Comparison of ENCODE assay signal across 11 cellular contexts in genomic region chr6:131910219-131910589, GRCh38. TPM values are rescaled to one million over a fixed set of nuclear protein-coding genes. Genes with fewer than 3 reads are reported as not detected.
DNase-seq lines count a peak whose midpoint lies in the region; ATAC-seq and TF ChIP-seq lines count a peak whose summit lies in the region.
"Had no signal": no experiment of that assay in that cellular context is flagged by ENCODE, and none has a peak within 500 bp of the region (broad histone marks: within the 10 kb centered on the region; RNA-seq: fewer than 3 reads in every experiment).

No MANE protein-coding gene starts in this region.

- TF ChIP-seq CTCF in GM23338 (conservative IDR thresholded peaks at IDR 0.05; ENCODE audit: low read depth in 2 of 2) (no peak), OCI-LY7 (conservative IDR thresholded peaks at IDR 0.05; ENCODE audit: low read length) (peak; percentile 30; the same call in 1 of the 2 replicates), osteoblast (IDR thresholded peaks at IDR 0.05; ENCODE audit: extremely low read depth, low read depth, low read length) (peak; percentile 9)

- H3K4me3 Mint-ChIP-seq in GM23338: no peak overlapping the region
- H3K4me3 Mint-ChIP-seq: activated CD4-positive, alpha-beta memory T cell treated with anti-CD3 and anti-CD28 coated beads for 36 hours; stimulated activated memory B cell treated with anti-CD40 and anti-IgM and Interleukin-4, amounts not matched to agents 10 μg/mL and 1 μg/mL and 100 μg/mL, for 72 hours had no signal

- no TSS peak for BruUV-seq in OCI-LY7 (replicated peaks; lab: Mats Ljungman, UMichigan)

- H3K36me3 Mint-ChIP-seq in GM23338 (ENCODE audit: low read depth): peaks cover 79% of the 10 kb centered on the region
- H3K36me3 Mint-ChIP-seq: activated CD4-positive, alpha-beta memory T cell treated with anti-CD3 and anti-CD28 coated beads for 36 hours; stimulated activated memory B cell treated with anti-CD40 and anti-IgM and Interleukin-4, amounts not matched to agents 10 μg/mL and 1 μg/mL and 100 μg/mL, for 72 hours had no signal

- H3K9me2 ChIP-seq in GM23338 (ENCODE audit: insufficient read depth) (no peaks in the 10 kb centered on the region), OCI-LY7 (ENCODE audit: insufficient read depth, low read length) (no peaks in the 10 kb centered on the region)

- POLR2A ChIA-PET in OCI-LY7 (lab: Charles Lee): interaction anchor here (0.6 to 1.4 kb wide), 4 partner anchors 13 to 553 kb away, joined by 3 to 4 read pairs (median 4); no protein-coding TSS in a partner anchor

- no peak overlapping the region for H2AFZ ChIP-seq in GM23338
- H2AFZ ChIP-seq in OCI-LY7 (ENCODE audit: low read length): no peak overlapping the region
- H2AFZ ChIP-seq in osteoblast (ENCODE audit: low read length): no peak overlapping the region

- H3K27ac ChIP-seq in GM23338 (ENCODE audit: low read depth): no peak overlapping the region
- H3K27ac ChIP-seq in OCI-LY7 (ENCODE audit: low read depth, low read length, poor library complexity, severe bottlenecking): no peak overlapping the region
- no peak overlapping the region for H3K27ac ChIP-seq in osteoblast (ENCODE audit: low read depth, low read length)
- H3K27ac ChIP-seq: left ventricle myocardium inferior, right atrium auricular region had no signal

- H3K4me1 Mint-ChIP-seq in GM23338: peaks cover 33% of the 10 kb centered on the region

- H3K4me1 ChIP-seq in GM23338 (ENCODE audit: insufficient read depth) (peaks cover 37% of the 10 kb centered on the region), OCI-LY7 (ENCODE audit: insufficient read depth, low read length, poor library complexity, severe bottlenecking) (peaks cover 6% of the 10 kb centered on the region), osteoblast (ENCODE audit: insufficient read depth, low read length) (peaks cover 11% of the 10 kb centered on the region)
- H3K4me1 ChIP-seq: left ventricle myocardium inferior had no signal

- CTCF ChIA-PET in OCI-LY7 (lab: Charles Lee; ENCODE audit: unreplicated experiment): interaction anchor here (0.7 kb wide), 1 partner anchor 215 kb away, joined by 4 read pairs; no protein-coding TSS in a partner anchor

- peaks cover 38% of the 10 kb centered on the region for H3F3A ChIP-seq in GM23338 (replicated peaks; ENCODE audit: low read depth)

- H4K20me1 ChIP-seq in GM23338 (replicated peaks; ENCODE audit: insufficient read depth) (peaks cover 15% of the 10 kb centered on the region), OCI-LY7 (ENCODE audit: insufficient read depth, low read length) (no peaks in the 10 kb centered on the region), osteoblast (ENCODE audit: insufficient read depth, low read length) (no peaks in the 10 kb centered on the region)

- ATAC-seq in GM18868 (IDR thresholded peaks at IDR 0.05; ENCODE audit: unreplicated experiment) (peak; percentile 16), GM23338 (no peak)

- peaks cover 3% of the 10 kb centered on the region; the same call in 1 of the 3 replicates for H3K9me3 Mint-ChIP-seq in GM23338
- H3K9me3 Mint-ChIP-seq: activated CD4-positive, alpha-beta memory T cell treated with anti-CD3 and anti-CD28 coated beads for 36 hours; stimulated activated memory B cell treated with anti-CD40 and anti-IgM and Interleukin-4, amounts not matched to agents 10 μg/mL and 1 μg/mL and 100 μg/mL, for 72 hours had no signal

- DNase-seq in GM23338 (ENCODE audit: low spot score): no peak
- no peak for DNase-seq in OCI-LY7 (ENCODE audit: low spot score)
- DNase-seq in osteoblast (ENCODE audit: insufficient read length, low spot score, missing footprints): no peak
- no peak for DNase-seq in NCI-H526 treated with DMSO at 0.1 percent for 48 hours (lab: John Stamatoyannopoulos, UW)
- no peak for DNase-seq in NOMO-1 treated with dmso at 0.1 percent for 144 hours (lab: John Stamatoyannopoulos, UW; ENCODE audit: unreplicated experiment)
- no peak for DNase-seq in T1000 (lab: John Stamatoyannopoulos, UW)

- no peak overlapping the region for H3K27ac Mint-ChIP-seq in GM23338
- H3K27ac Mint-ChIP-seq: activated CD4-positive, alpha-beta memory T cell treated with anti-CD3 and anti-CD28 coated beads for 36 hours; stimulated activated memory B cell treated with anti-CD40 and anti-IgM and Interleukin-4, amounts not matched to agents 10 μg/mL and 1 μg/mL and 100 μg/mL, for 72 hours had no signal

- H3K79me2 ChIP-seq in GM23338 (replicated peaks; ENCODE audit: insufficient read depth) (peaks cover 37% of the 10 kb centered on the region), OCI-LY7 (ENCODE audit: insufficient read depth, low read depth, low read length) (no peaks in the 10 kb centered on the region), osteoblast (ENCODE audit: insufficient read depth, low read length) (no peaks in the 10 kb centered on the region)

- intact Hi-C loops in OCI-LY7 (cut with micrococcal nuclease; ENCODE audit: unreplicated experiment): loop anchor here (10.0 kb wide), 3 partner anchors 605 to 905 kb away; partner anchors contain the start of genes RPS12 and STX7

- no peak overlapping the region for H3K4me3 ChIP-seq in GM23338
- H3K4me3 ChIP-seq in OCI-LY7 (ENCODE audit: low read depth, low read length, poor library complexity, severe bottlenecking): no peak overlapping the region
- H3K4me3 ChIP-seq in osteoblast (ENCODE audit: insufficient read depth, low read length): no peak overlapping the region
- H3K4me3 ChIP-seq: left ventricle myocardium inferior, right atrium auricular region had no signal

- peaks cover 16% of the 10 kb centered on the region for H3K27me3 Mint-ChIP-seq in GM23338 (ENCODE audit: insufficient read depth, low read depth, poor library complexity)

- H3K27me3 ChIP-seq in GM23338 (ENCODE audit: insufficient read depth): no peaks in the 10 kb centered on the region
- peaks cover 2% of the 10 kb centered on the region for H3K27me3 ChIP-seq in osteoblast (ENCODE audit: insufficient read depth, low read length)
- H3K27me3 ChIP-seq: right atrium auricular region had no signal

- H3K36me3 ChIP-seq in GM23338 (ENCODE audit: insufficient read depth) (peaks cover 82% of the 10 kb centered on the region), OCI-LY7 (ENCODE audit: insufficient read depth, low read length) (no peaks in the 10 kb centered on the region), osteoblast (ENCODE audit: insufficient read depth, low read length) (no peaks in the 10 kb centered on the region)
- H3K36me3 ChIP-seq: left ventricle myocardium inferior, right atrium auricular region had no signal

- H3K4me2 ChIP-seq in GM23338 (peak overlapping the region; percentile 2; the same call in 1 of the 2 replicates), OCI-LY7 (ENCODE audit: low read length) (no peak overlapping the region), osteoblast (ENCODE audit: insufficient read depth, low read length) (no peak overlapping the region)

- H3K9me3 ChIP-seq in OCI-LY7 (ENCODE audit: low read length): no peaks in the 10 kb centered on the region
- no peaks in the 10 kb centered on the region for H3K9me3 ChIP-seq in osteoblast (ENCODE audit: low read depth, low read length)
- H3K9me3 ChIP-seq: left ventricle myocardium inferior, right atrium auricular region had no signal

TF ChIP-seq in GM23338, 12 proteins besides CTCF, POLR2A, EP300 and RAD21:
- no peak for TF ChIP-seq EZH2phosphoT487 (IDR thresholded peaks at IDR 0.05; ENCODE audit: unreplicated experiment)
- no peak for TF ChIP-seq REST (IDR thresholded peaks at IDR 0.05; ENCODE audit: unreplicated experiment)

RNA-seq across cellular contexts. Expression of gene CCN2, which starts 41.0 kb away (rescaled TPM):
- 159 and 177 TPM in 2 replicates for total RNA-seq in GM23338 (2014; rRNA removed; shearing (Covaris generic))
- 113 and 128 TPM in 2 replicates for polyA plus RNA-seq in GM23338 (2016; fragmentation: Nextera tagmentation; extraction: Ambion mirVana)
- total RNA-seq in OCI-LY7 (2014; rRNA removed; shearing (Covaris generic)): not detected in 2 replicates
- total RNA-seq in OCI-LY7 (2022): 0.36 TPM in 1 of 2 replicates, not detected in the other
- total RNA-seq in osteoblast: 221 and 272 TPM in 2 replicates
- total RNA-seq: activated CD4-positive, alpha-beta memory T cell treated with anti-CD3 and anti-CD28 coated beads for 36 hours had no signal

Comparison
In these comparisons a context has a peak if more than half of its experiments do, and no peak if none do; other contexts are left out.
1. CTCF ChIP-seq: peak in OCI-LY7 (single experiment) and osteoblast (single experiment); none in GM23338 (0 of 2).
2. RNA of gene CCN2, which starts 41.0 kb away (total RNA-seq): 221 to 272 TPM in osteoblast and 159 to 177 TPM in GM23338; 0.36 TPM in OCI-LY7; every median in the first group is over 100 times any median in the second.